ENCODE assay signal across 12 cellular contexts in the genomic region with DNA sequence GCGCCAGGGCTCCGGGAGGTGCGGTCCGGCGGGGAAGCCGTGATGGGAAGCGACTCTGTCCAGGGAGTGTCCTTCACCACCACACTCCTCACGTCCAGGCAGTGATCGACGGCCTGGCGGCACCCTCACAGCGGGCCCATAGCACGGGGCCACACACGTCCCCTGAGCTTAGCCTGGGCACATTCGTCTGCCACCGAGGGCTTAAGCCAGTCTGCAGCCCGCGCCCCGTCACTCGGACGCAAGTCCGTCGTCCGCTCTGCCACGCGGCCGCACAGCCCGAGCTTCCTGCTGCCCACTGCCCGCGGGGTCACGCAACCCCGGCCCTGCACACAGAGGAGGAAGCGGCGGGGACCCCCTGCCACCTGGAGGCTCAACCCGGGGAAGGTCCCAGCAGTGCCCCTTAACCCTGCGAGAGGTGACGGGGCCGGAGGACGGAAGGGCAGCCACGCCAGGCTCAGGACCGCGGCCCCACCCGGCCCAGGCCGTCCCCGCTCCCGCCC. TPM values are rescaled to one million over a fixed set of nuclear protein-coding genes. Genes with fewer than 3 reads are reported as not detected.
DNase-seq lines count a peak whose midpoint lies in the region; FAIRE-seq and TF ChIP-seq lines count a peak whose summit lies in the region.
"Had no signal": no experiment of that assay in that cellular context is flagged by ENCODE, and none has a peak within 500 bp of the region (broad histone marks: within the 10 kb centered on the region; RNA-seq: fewer than 3 reads in every experiment).

No MANE protein-coding gene starts in this region.

- peaks cover 0 to 3% of the 10 kb centered on the region in 2 donors for H3K9me3 ChIP-seq in neuronal stem cell (replicated peaks in 1 of 2; ENCODE audit: control insufficient read depth in 2 of 2, insufficient read depth in 1 of 2, low read depth in 1 of 2, low read length in 2 of 2)

- no peaks in the 10 kb centered on the region for H3K36me3 ChIP-seq in neuronal stem cell (replicated peaks in 1 of 2; ENCODE audit: control insufficient read depth in 2 of 2, insufficient read depth in 2 of 2, low read length in 2 of 2)

- H3K23ac ChIP-seq in neuronal stem cell (ENCODE audit: low read depth, low read length, poor library complexity) = peak overlapping the region; percentile 99

- FAIRE-seq in urothelium cell line (lab: Jason Lieb, UNC) = peak; percentile 17

- H3K79me1 ChIP-seq in neuronal stem cell (ENCODE audit: low read depth, low read length) = peaks cover 2% of the 10 kb centered on the region

- TF ChIP-seq CTCF in foreskin fibroblast (IDR thresholded peaks at IDR 0.05; ENCODE audit: low read depth, low read length) = no peak

- H2AK5ac ChIP-seq in neuronal stem cell (ENCODE audit: low read depth, low read length) = peak overlapping the region; percentile 89

- peak overlapping the region; percentile 31 to 52 for H3K4me3 ChIP-seq in foreskin fibroblast (ENCODE audit: low read depth in 1 of 2, low read length in 2 of 2)
- H3K4me3 ChIP-seq in neuronal stem cell (ENCODE audit: low read length in 2 of 2) = peak overlapping the region; percentile 47 to 49

- peak overlapping the region; percentile 28 for H2BK120ac ChIP-seq in neuronal stem cell (ENCODE audit: low read depth, low read length)

- no peak overlapping the region for H3K27ac ChIP-seq in neuronal stem cell (replicated peaks; ENCODE audit: low read length)
- H3K27ac ChIP-seq: 22Rv1 had no signal

- peaks cover 8 to 10% of the 10 kb centered on the region in 2 donors for H3K4me1 ChIP-seq in neuronal stem cell (ENCODE audit: control insufficient read depth in 2 of 2, insufficient read depth in 1 of 2, low read depth in 1 of 2, low read length in 2 of 2)

- H3K9ac ChIP-seq in neuronal stem cell (ENCODE audit: low read depth, low read length, poor library complexity) = peak overlapping the region; percentile 57

- H2AFZ ChIP-seq in neuronal stem cell (ENCODE audit: low read length) = peak overlapping the region; percentile 97

- peaks cover 59 to 87% (median 81%) of the 10 kb centered on the region in 3 experiments for H3K27me3 ChIP-seq in neuronal stem cell (ENCODE audit: control insufficient read depth in 3 of 3, insufficient read depth in 3 of 3, low read depth in 1 of 3, low read length in 3 of 3)

- no peak overlapping the region for H2BK12ac ChIP-seq in neuronal stem cell (ENCODE audit: low read length)

- WGBS in neuronal stem cell (ENCODE audit: extremely low coverage in 2 of 2, insufficient read length in 2 of 2, insufficient replicate concordance in 1 of 2), 2 donors = no CpG with 5 or more reads among the region's 46 CpGs

- H3K18ac ChIP-seq in neuronal stem cell (ENCODE audit: low read length) = peak overlapping the region; percentile 66

- peak overlapping the region; percentile 99 for H3K14ac ChIP-seq in neuronal stem cell (ENCODE audit: low read length)

- peak overlapping the region; percentile 82 for H4K8ac ChIP-seq in neuronal stem cell (ENCODE audit: low read depth, low read length)

- peak overlapping the region; percentile 23 for H3K4ac ChIP-seq in neuronal stem cell (ENCODE audit: low read length)

- H2BK5ac ChIP-seq in neuronal stem cell (ENCODE audit: low read length) = peak overlapping the region; percentile 62

- H4K91ac ChIP-seq in neuronal stem cell (ENCODE audit: low read depth, low read length, poor library complexity) = no peak overlapping the region

- peak overlapping the region; percentile 85 for H2BK15ac ChIP-seq in neuronal stem cell (ENCODE audit: low read length)

- DNase-seq in DMS53 (lab: John Stamatoyannopoulos, UW) (peak; percentile 9), DMS53 treated with DMSO at 0.1 percent for 48 hours (lab: John Stamatoyannopoulos, UW; ENCODE audit: unreplicated experiment) (no peak), foreskin fibroblast (peak in 1 of 2 donors; percentile 66), neuronal stem cell (ENCODE audit: low spot score) (no peak), urothelium cell line (ENCODE audit: low spot score) (no peak), COLO829 (ENCODE audit: low spot score) (no peak), amniotic stem cell (lab: John Stamatoyannopoulos, UW) (no peak), kidney glomerular epithelial cell (lab: John Stamatoyannopoulos, UW) (no peak)
- DNase-seq: Kasumi-1; naive thymus-derived CD8-positive, alpha-beta T cell; SW 1271 had no signal

- peak overlapping the region; percentile 65 for H3K4me2 ChIP-seq in neuronal stem cell (ENCODE audit: insufficient read depth, low read length, poor library complexity, severe bottlenecking)

RNA-seq across cellular contexts. Expression of gene TBX2, which starts 3.0 kb away (rescaled TPM):
- polyA plus RNA-seq in neuronal stem cell (2013, experiment 1 of 2) = not detected
- polyA plus RNA-seq in neuronal stem cell (2013, experiment 2 of 2) = not detected
- polyA plus RNA-seq: naive thymus-derived CD8-positive, alpha-beta T cell had no signal

RNA-seq across cellular contexts. Expression of gene TBX4, which starts 55.6 kb away (rescaled TPM):
- polyA plus RNA-seq in neuronal stem cell (2013, experiment 1 of 2) = not detected
- not detected for polyA plus RNA-seq in neuronal stem cell (2013, experiment 2 of 2)
- polyA plus RNA-seq: naive thymus-derived CD8-positive, alpha-beta T cell had no signal
